In genomic region chr12:1918081-1918874, GRCh38 we compare ENCODE assay signal across 9 cellular contexts. TPM values are rescaled to one million over a fixed set of nuclear protein-coding genes. Genes with fewer than 3 reads are reported as not detected.
A peak's percentile ranks its signal among the peaks of the same experiment; 100 is the strongest.
DNase-seq lines count a peak whose midpoint lies in the region; ATAC-seq and TF ChIP-seq lines count a peak whose summit lies in the region.
"Had no signal": no experiment of that assay in that cellular context is flagged by ENCODE, and none has a peak within 500 bp of the region (broad histone marks: within the 10 kb centered on the region; RNA-seq: fewer than 3 reads in every experiment).

Gene CACNA2D4 (minus strand): TSS chr12:1918652. CDS start chr12:1918473, 179 bp downstream.

- TF ChIP-seq CTCF in MCF 10A (IDR thresholded peaks at IDR 0.05; ENCODE audit: unreplicated experiment): no peak

- H3K36me3 ChIP-seq in subcutaneous abdominal adipose tissue (ENCODE audit: control insufficient read depth in 5 of 5, insufficient read depth in 5 of 5, low read length in 5 of 5): no peaks in the 10 kb centered on the region

- BruUV-seq in MCF 10A (replicated peaks; lab: Mats Ljungman, UMichigan): no TSS peak

- H3K9me3 ChIP-seq in T-helper 17 cell (ENCODE audit: control insufficient read depth, low read length, poor library complexity, severe bottlenecking) (no peaks in the 10 kb centered on the region), subcutaneous abdominal adipose tissue (ENCODE audit: control insufficient read depth in 5 of 5, low read length in 5 of 5) (no peaks in the 10 kb centered on the region)

- no peak for ATAC-seq in T-helper 17 cell
- no peak for ATAC-seq in left lobe of liver

- H3K27ac Mint-ChIP-seq in activated CD4-positive, alpha-beta T cell treated with anti-CD3 and anti-CD28 coated beads, Interleukin-2, amount 10 ng/mL, durations not matched to agents 7 days and 5 days: no peak within 1 kb of the TSS
- H3K27ac Mint-ChIP-seq in T-helper 17 cell (peak within 1 kb of the TSS; percentile 65), MCF 10A (ENCODE audit: low read depth, unreplicated experiment) (no peak within 1 kb of the TSS)

- peaks cover 0 to 12% (median 0%) of the 10 kb centered on the region in 5 donors for H3K27me3 ChIP-seq in subcutaneous abdominal adipose tissue (ENCODE audit: control insufficient read depth in 5 of 5, insufficient read depth in 4 of 5, low read length in 5 of 5)

- H3K27ac ChIP-seq in subcutaneous abdominal adipose tissue (ENCODE audit: low read depth, low read length): peak within 1 kb of the TSS; percentile 11

- H3K27me3 Mint-ChIP-seq in activated CD4-positive, alpha-beta T cell treated with anti-CD3 and anti-CD28 coated beads, Interleukin-2, amount 10 ng/mL, durations not matched to agents 7 days and 5 days: peaks cover 12% of the 10 kb centered on the region
- H3K27me3 Mint-ChIP-seq in T-helper 17 cell: peaks cover 25% of the 10 kb centered on the region
- H3K27me3 Mint-ChIP-seq in MCF 10A (ENCODE audit: insufficient read depth, unreplicated experiment): peaks cover 21% of the 10 kb centered on the region

- H3K4me3 Mint-ChIP-seq in activated CD4-positive, alpha-beta T cell treated with anti-CD3 and anti-CD28 coated beads, Interleukin-2, amount 10 ng/mL, durations not matched to agents 7 days and 5 days: no peak within 1 kb of the TSS
- H3K4me3 Mint-ChIP-seq in T-helper 17 cell (peak within 1 kb of the TSS; percentile 68), MCF 10A (ENCODE audit: unreplicated experiment) (no peak within 1 kb of the TSS)

- peaks cover 0 to 17% (median 3%) of the 10 kb centered on the region in 5 donors for H3K4me1 ChIP-seq in subcutaneous abdominal adipose tissue (ENCODE audit: control insufficient read depth in 5 of 5, insufficient read depth in 5 of 5, low read length in 5 of 5)

- intact Hi-C loops in MCF 10A (cut with micrococcal nuclease): no loop called here

- peak within 1 kb of the TSS; percentile 19 to 65 (median 57) for H3K4me3 ChIP-seq in subcutaneous abdominal adipose tissue (ENCODE audit: low read depth in 1 of 5, low read length in 5 of 5)

- DNase-seq in activated CD4-positive, alpha-beta T cell treated with anti-CD3 and anti-CD28 coated beads, Interleukin-2, amount 10 ng/mL, durations not matched to agents 7 days and 5 days: no peak
- DNase-seq in activated CD4-positive, alpha-beta T cell treated with anti-CD3 and anti-CD28 coated beads, Interleukin-2, amount 50 U/mL, for 48 hours: no peak
- DNase-seq in T-helper 17 cell (peak in 1 of 3 donors; percentile 8), left lobe of liver (ENCODE audit: low spot score) (peak; percentile 42), putamen (ENCODE audit: low spot score) (no peak), MCF 10A (ENCODE audit: unreplicated experiment) (no peak), NCI-H526 treated with DMSO at 0.1 percent for 48 hours (lab: John Stamatoyannopoulos, UW) (no peak)
- DNase-seq: NCI-H187 treated with DMSO at 0.1 percent for 48 hours had no signal

- POLR2A ChIA-PET in activated CD4-positive, alpha-beta T cell treated with anti-CD3 and anti-CD28 coated beads, Interleukin-2, amount 10 ng/mL, durations not matched to agents 7 days and 5 days (lab: Charles Lee): no interaction called here
- POLR2A ChIA-PET in MCF 10A (lab: Yijun Ruan, JAX): interaction anchor here (0.6 kb wide), 1 partner anchor 1528 kb away, joined by 3 read pairs; no protein-coding TSS in a partner anchor

- CTCF ChIA-PET in activated CD4-positive, alpha-beta T cell treated with anti-CD3 and anti-CD28 coated beads, Interleukin-2, amount 10 ng/mL, durations not matched to agents 7 days and 5 days (lab: Charles Lee): interaction anchor here (0.8 to 1.1 kb wide), 4 partner anchors 9 to 23 kb away, joined by 3 read pairs; no protein-coding TSS in a partner anchor
- CTCF ChIA-PET in MCF 10A (lab: Yijun Ruan, JAX): interaction anchor here (1.9 to 2.2 kb wide), 2 partner anchors 22 kb away, joined by 6 to 12 read pairs; no protein-coding TSS in a partner anchor

- no peaks in the 10 kb centered on the region for H3K36me3 Mint-ChIP-seq in activated CD4-positive, alpha-beta T cell treated with anti-CD3 and anti-CD28 coated beads, Interleukin-2, amount 10 ng/mL, durations not matched to agents 7 days and 5 days (ENCODE audit: low read depth)
- no peaks in the 10 kb centered on the region for H3K36me3 Mint-ChIP-seq in T-helper 17 cell (ENCODE audit: low read depth)
- H3K36me3 Mint-ChIP-seq in MCF 10A (ENCODE audit: insufficient read depth, unreplicated experiment): no peaks in the 10 kb centered on the region

- peak within 1 kb of the TSS in 4 of 5 donors; percentile 24 to 68 (median 66) for H3K9ac ChIP-seq in subcutaneous abdominal adipose tissue (ENCODE audit: low read length in 5 of 5)

- peaks cover 28% of the 10 kb centered on the region for H3K4me1 Mint-ChIP-seq in activated CD4-positive, alpha-beta T cell treated with anti-CD3 and anti-CD28 coated beads, Interleukin-2, amount 10 ng/mL, durations not matched to agents 7 days and 5 days
- peaks cover 17% of the 10 kb centered on the region for H3K4me1 Mint-ChIP-seq in T-helper 17 cell
- no peaks in the 10 kb centered on the region for H3K4me1 Mint-ChIP-seq in MCF 10A (ENCODE audit: insufficient read depth, unreplicated experiment)

- H3K9me3 Mint-ChIP-seq in activated CD4-positive, alpha-beta T cell treated with anti-CD3 and anti-CD28 coated beads, Interleukin-2, amount 10 ng/mL, durations not matched to agents 7 days and 5 days: no peaks in the 10 kb centered on the region
- H3K9me3 Mint-ChIP-seq in MCF 10A (ENCODE audit: unreplicated experiment): no peaks in the 10 kb centered on the region

RNA-seq across cellular contexts. Expression of gene CACNA2D4, which starts in this region (rescaled TPM):
- 10 to 100 TPM; 12.9 to 16.4 TPM for total RNA-seq in activated CD4-positive, alpha-beta T cell treated with anti-CD3 and anti-CD28 coated beads, Interleukin-2, amount 10 ng/mL, durations not matched to agents 7 days and 5 days
- total RNA-seq in T-helper 17 cell (10 to 100 TPM; 18.1 to 25.2 TPM), left lobe of liver (0.83 TPM), MCF 10A (2022) (not detected in 2 replicates)

Comparison
In these comparisons a context has a peak if more than half of its experiments do, and no peak if none do; other contexts are left out.
1. Peak in DNase-seq in left lobe of liver; RNA of the gene not detected or under 1 TPM.